Comparison of ENCODE assay signal across 1 cellular context in the genomic region with DNA sequence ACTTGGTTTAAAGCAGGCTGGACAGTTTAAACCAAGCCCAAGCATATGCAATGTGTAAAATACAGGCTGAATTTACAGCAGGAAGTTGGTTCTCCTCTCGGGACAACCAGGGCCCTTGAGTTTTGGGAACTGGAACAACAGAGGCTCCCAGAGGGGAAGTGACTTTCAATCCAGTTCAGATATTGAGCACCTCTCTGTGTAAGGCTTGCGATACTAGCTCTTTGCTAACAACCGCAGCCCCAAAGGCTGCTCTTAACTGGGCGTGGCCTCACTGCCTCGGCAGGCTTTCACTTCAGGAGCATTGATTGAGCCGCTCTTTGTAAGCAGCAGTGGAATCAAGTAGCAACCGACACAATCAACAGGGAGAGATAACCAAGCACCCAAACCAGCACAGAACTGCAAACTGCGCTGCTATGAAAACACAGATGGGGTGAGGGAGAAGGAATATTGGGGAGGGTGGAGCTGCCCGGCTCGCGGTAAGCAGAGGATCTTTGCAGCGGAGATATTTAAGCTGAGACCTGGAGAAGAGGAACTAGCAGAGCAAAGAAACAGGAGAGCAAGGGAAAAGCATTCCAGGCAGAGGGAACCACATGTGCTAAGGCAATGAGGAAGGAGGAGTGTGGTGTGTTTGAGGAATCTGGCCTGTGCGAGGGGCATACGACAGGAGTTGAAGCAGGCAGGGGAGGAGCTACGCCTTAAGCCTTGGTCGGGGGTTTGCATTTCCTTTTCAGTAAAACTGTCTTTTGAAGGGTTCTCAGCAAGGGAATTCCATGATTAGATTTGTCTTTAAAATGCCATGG.
TF ChIP-seq lines count a peak whose summit lies in the region.

No MANE protein-coding gene starts in this region.

TF ChIP-seq in neural cell, 6 proteins besides CTCF, POLR2A, EP300 and RAD21 (continued from another document):
- TF ChIP-seq, protein P1, sequence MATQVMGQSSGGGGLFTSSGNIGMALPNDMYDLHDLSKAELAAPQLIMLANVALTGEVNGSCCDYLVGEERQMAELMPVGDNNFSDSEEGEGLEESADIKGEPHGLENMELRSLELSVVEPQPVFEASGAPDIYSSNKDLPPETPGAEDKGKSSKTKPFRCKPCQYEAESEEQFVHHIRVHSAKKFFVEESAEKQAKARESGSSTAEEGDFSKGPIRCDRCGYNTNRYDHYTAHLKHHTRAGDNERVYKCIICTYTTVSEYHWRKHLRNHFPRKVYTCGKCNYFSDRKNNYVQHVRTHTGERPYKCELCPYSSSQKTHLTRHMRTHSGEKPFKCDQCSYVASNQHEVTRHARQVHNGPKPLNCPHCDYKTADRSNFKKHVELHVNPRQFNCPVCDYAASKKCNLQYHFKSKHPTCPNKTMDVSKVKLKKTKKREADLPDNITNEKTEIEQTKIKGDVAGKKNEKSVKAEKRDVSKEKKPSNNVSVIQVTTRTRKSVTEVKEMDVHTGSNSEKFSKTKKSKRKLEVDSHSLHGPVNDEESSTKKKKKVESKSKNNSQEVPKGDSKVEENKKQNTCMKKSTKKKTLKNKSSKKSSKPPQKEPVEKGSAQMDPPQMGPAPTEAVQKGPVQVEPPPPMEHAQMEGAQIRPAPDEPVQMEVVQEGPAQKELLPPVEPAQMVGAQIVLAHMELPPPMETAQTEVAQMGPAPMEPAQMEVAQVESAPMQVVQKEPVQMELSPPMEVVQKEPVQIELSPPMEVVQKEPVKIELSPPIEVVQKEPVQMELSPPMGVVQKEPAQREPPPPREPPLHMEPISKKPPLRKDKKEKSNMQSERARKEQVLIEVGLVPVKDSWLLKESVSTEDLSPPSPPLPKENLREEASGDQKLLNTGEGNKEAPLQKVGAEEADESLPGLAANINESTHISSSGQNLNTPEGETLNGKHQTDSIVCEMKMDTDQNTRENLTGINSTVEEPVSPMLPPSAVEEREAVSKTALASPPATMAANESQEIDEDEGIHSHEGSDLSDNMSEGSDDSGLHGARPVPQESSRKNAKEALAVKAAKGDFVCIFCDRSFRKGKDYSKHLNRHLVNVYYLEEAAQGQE (IDR thresholded peaks at IDR 0.05; ENCODE audit: borderline replicate concordance) = peak; percentile 66
